In the genomic region with DNA sequence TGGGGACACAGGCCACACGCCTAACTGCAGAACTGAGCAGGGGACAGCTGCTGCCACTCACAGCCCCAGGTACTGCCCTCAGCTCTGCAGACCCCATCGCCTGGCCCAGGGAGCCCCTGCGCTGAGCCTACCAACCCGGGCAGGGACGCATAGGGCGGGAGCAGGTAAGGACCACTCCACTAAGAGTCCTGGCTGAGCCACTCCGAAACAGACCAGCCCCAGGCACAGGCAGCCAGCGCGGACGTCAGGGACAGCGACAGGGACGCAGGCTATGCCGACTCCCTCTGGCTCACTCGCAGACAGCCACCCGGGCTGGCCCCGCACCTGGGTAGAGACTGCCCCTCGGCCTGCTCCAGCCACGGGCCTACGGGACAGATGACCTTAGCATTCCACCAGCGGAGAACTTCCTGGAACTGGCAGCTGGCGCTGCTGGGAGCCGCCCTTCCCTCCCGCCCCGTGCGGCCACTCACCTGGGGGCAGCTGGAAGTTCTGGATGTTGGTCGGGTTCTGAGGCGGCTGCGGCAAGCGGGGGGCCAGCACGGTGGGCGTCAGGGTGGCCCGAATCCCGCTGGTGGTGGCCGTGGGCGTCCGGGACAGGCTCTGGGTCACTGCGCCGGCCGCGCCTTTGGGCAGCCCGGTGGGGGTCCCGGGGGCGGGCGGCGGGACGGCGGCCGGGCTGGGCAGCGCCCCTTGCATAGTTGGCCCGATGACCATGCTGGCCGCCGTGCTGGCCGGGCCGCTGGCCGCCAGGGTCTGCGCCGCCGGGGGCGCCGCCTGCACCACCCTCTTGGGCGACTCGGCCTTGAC, we compare ENCODE assay signal across 1 cellular context.
TF ChIP-seq lines count a peak whose summit lies in the region.

No MANE protein-coding gene starts in this region.

TF ChIP-seq in HepG2, 621 proteins besides CTCF, POLR2A, EP300 and RAD21 (continued from another document and continues in another):
- TF ChIP-seq, protein P1, sequence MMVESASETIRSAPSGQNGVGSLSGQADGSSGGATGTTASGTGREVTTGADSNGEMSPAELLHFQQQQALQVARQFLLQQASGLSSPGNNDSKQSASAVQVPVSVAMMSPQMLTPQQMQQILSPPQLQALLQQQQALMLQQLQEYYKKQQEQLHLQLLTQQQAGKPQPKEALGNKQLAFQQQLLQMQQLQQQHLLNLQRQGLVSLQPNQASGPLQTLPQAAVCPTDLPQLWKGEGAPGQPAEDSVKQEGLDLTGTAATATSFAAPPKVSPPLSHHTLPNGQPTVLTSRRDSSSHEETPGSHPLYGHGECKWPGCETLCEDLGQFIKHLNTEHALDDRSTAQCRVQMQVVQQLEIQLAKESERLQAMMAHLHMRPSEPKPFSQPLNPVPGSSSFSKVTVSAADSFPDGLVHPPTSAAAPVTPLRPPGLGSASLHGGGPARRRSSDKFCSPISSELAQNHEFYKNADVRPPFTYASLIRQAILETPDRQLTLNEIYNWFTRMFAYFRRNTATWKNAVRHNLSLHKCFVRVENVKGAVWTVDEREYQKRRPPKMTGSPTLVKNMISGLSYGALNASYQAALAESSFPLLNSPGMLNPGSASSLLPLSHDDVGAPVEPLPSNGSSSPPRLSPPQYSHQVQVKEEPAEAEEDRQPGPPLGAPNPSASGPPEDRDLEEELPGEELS (CRISPR knock-in tag; IDR thresholded peaks at IDR 0.05): no peak; the same call in 1 of the 2 replicates
- TF ChIP-seq ZNF557 (CRISPR knock-in tag; IDR thresholded peaks at IDR 0.05) (no peak), ZBTB7B (CRISPR knock-in tag; IDR thresholded peaks at IDR 0.05) (peak; percentile 83), TAF1 (CRISPR knock-in tag; IDR thresholded peaks at IDR 0.05) (no peak; the same call in 1 of the 2 replicates), EHMT2 (IDR thresholded peaks at IDR 0.05; ENCODE audit: borderline replicate concordance, low read depth, low read length) (no peak), ZNF709 (CRISPR knock-in tag; IDR thresholded peaks at IDR 0.05) (no peak), ZNF235 (CRISPR knock-in tag; IDR thresholded peaks at IDR 0.05; ENCODE audit: borderline replicate concordance) (peak; percentile 85), ZNF12 (CRISPR knock-in tag; IDR thresholded peaks at IDR 0.05) (no peak), ZNF138 (CRISPR knock-in tag; IDR thresholded peaks at IDR 0.05; ENCODE audit: low read depth) (no peak), ZNF552 (CRISPR knock-in tag; IDR thresholded peaks at IDR 0.05; ENCODE audit: borderline replicate concordance) (no peak), MAFG (CRISPR knock-in tag; IDR thresholded peaks at IDR 0.05) (peak; percentile 56; the same call in 1 of the 2 replicates), ZNF781 (CRISPR knock-in tag; IDR thresholded peaks at IDR 0.05; ENCODE audit: borderline replicate concordance, not compliant biosample characterization) (peak; percentile 86), ZNF777 (CRISPR knock-in tag; IDR thresholded peaks at IDR 0.05) (no peak; the same call in 1 of the 2 replicates), ERF (CRISPR knock-in tag; IDR thresholded peaks at IDR 0.05) (peak; percentile 79), SMC3 (IDR thresholded peaks at IDR 0.05; ENCODE audit: low read length) (no peak; the same call in 1 of the 2 replicates), SMAD3 (CRISPR knock-in tag; IDR thresholded peaks at IDR 0.05) (no peak), NCOA5 (CRISPR knock-in tag; IDR thresholded peaks at IDR 0.05) (no peak), HNRNPUL1 (IDR thresholded peaks at IDR 0.05; ENCODE audit: low read depth, low read length) (no peak), ZNF501 (CRISPR knock-in tag; IDR thresholded peaks at IDR 0.05) (peak; percentile 48; the same call in 1 of the 2 replicates), ZNF180 (CRISPR knock-in tag; IDR thresholded peaks at IDR 0.05; ENCODE audit: borderline replicate concordance, low read depth) (no peak), KAT7 (CRISPR knock-in tag; IDR thresholded peaks at IDR 0.05; ENCODE audit: borderline replicate concordance) (peak; percentile 96), ZNF337 (CRISPR knock-in tag; IDR thresholded peaks at IDR 0.05; ENCODE audit: borderline replicate concordance, low read depth) (0 out of 2 replicates have a peak, but pooled peaks have one; percentile 57), DNMT3B (CRISPR knock-in tag; conservative IDR thresholded peaks at IDR 0.05) (no peak), AHR (CRISPR knock-in tag; IDR thresholded peaks at IDR 0.05) (peak; percentile 53; the same call in 1 of the 2 replicates), NCOA1 (CRISPR knock-in tag; IDR thresholded peaks at IDR 0.05) (no peak), ZNF720 (CRISPR knock-in tag; IDR thresholded peaks at IDR 0.05) (no peak), ZFP36L1 (CRISPR knock-in tag; IDR thresholded peaks at IDR 0.05) (no peak), RBM39 (IDR thresholded peaks at IDR 0.05; ENCODE audit: low read depth, low read length, poor library complexity, severe bottlenecking) (no peak), ZNF746 (CRISPR knock-in tag; IDR thresholded peaks at IDR 0.05) (no peak)
- TF ChIP-seq, protein P2, sequence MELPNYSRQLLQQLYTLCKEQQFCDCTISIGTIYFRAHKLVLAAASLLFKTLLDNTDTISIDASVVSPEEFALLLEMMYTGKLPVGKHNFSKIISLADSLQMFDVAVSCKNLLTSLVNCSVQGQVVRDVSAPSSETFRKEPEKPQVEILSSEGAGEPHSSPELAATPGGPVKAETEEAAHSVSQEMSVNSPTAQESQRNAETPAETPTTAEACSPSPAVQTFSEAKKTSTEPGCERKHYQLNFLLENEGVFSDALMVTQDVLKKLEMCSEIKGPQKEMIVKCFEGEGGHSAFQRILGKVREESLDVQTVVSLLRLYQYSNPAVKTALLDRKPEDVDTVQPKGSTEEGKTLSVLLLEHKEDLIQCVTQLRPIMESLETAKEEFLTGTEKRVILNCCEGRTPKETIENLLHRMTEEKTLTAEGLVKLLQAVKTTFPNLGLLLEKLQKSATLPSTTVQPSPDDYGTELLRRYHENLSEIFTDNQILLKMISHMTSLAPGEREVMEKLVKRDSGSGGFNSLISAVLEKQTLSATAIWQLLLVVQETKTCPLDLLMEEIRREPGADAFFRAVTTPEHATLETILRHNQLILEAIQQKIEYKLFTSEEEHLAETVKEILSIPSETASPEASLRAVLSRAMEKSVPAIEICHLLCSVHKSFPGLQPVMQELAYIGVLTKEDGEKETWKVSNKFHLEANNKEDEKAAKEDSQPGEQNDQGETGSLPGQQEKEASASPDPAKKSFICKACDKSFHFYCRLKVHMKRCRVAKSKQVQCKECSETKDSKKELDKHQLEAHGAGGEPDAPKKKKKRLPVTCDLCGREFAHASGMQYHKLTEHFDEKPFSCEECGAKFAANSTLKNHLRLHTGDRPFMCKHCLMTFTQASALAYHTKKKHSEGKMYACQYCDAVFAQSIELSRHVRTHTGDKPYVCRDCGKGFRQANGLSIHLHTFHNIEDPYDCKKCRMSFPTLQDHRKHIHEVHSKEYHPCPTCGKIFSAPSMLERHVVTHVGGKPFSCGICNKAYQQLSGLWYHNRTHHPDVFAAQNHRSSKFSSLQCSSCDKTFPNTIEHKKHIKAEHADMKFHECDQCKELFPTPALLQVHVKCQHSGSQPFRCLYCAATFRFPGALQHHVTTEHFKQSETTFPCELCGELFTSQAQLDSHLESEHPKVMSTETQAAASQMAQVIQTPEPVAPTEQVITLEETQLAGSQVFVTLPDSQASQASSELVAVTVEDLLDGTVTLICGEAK (IDR thresholded peaks at IDR 0.05): no peak
- TF ChIP-seq, protein P2 (CRISPR knock-in tag; IDR thresholded peaks at IDR 0.05): no peak; the same call in 1 of the 2 replicates
- TF ChIP-seq, protein P3, sequence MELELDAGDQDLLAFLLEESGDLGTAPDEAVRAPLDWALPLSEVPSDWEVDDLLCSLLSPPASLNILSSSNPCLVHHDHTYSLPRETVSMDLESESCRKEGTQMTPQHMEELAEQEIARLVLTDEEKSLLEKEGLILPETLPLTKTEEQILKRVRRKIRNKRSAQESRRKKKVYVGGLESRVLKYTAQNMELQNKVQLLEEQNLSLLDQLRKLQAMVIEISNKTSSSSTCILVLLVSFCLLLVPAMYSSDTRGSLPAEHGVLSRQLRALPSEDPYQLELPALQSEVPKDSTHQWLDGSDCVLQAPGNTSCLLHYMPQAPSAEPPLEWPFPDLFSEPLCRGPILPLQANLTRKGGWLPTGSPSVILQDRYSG (CRISPR knock-in tag; IDR thresholded peaks at IDR 0.05): no peak
- TF ChIP-seq, protein P4, sequence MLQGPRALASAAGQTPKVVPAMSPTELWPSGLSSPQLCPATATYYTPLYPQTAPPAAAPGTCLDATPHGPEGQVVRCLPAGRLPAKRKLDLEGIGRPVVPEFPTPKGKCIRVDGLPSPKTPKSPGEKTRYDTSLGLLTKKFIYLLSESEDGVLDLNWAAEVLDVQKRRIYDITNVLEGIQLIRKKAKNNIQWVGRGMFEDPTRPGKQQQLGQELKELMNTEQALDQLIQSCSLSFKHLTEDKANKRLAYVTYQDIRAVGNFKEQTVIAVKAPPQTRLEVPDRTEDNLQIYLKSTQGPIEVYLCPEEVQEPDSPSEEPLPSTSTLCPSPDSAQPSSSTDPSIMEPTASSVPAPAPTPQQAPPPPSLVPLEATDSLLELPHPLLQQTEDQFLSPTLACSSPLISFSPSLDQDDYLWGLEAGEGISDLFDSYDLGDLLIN (CRISPR knock-in tag; IDR thresholded peaks at IDR 0.05; ENCODE audit: borderline replicate concordance): peak; percentile 77; the same call in 1 of the 2 replicates
- TF ChIP-seq, protein P5, sequence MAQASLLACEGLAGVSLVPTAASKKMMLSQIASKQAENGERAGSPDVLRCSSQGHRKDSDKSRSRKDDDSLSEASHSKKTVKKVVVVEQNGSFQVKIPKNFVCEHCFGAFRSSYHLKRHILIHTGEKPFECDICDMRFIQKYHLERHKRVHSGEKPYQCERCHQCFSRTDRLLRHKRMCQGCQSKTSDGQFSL (CRISPR knock-in tag; IDR thresholded peaks at IDR 0.05): no peak
- TF ChIP-seq, protein P6, sequence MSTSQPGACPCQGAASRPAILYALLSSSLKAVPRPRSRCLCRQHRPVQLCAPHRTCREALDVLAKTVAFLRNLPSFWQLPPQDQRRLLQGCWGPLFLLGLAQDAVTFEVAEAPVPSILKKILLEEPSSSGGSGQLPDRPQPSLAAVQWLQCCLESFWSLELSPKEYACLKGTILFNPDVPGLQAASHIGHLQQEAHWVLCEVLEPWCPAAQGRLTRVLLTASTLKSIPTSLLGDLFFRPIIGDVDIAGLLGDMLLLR (CRISPR knock-in tag; IDR thresholded peaks at IDR 0.05): peak; percentile 73
- TF ChIP-seq, protein P7, sequence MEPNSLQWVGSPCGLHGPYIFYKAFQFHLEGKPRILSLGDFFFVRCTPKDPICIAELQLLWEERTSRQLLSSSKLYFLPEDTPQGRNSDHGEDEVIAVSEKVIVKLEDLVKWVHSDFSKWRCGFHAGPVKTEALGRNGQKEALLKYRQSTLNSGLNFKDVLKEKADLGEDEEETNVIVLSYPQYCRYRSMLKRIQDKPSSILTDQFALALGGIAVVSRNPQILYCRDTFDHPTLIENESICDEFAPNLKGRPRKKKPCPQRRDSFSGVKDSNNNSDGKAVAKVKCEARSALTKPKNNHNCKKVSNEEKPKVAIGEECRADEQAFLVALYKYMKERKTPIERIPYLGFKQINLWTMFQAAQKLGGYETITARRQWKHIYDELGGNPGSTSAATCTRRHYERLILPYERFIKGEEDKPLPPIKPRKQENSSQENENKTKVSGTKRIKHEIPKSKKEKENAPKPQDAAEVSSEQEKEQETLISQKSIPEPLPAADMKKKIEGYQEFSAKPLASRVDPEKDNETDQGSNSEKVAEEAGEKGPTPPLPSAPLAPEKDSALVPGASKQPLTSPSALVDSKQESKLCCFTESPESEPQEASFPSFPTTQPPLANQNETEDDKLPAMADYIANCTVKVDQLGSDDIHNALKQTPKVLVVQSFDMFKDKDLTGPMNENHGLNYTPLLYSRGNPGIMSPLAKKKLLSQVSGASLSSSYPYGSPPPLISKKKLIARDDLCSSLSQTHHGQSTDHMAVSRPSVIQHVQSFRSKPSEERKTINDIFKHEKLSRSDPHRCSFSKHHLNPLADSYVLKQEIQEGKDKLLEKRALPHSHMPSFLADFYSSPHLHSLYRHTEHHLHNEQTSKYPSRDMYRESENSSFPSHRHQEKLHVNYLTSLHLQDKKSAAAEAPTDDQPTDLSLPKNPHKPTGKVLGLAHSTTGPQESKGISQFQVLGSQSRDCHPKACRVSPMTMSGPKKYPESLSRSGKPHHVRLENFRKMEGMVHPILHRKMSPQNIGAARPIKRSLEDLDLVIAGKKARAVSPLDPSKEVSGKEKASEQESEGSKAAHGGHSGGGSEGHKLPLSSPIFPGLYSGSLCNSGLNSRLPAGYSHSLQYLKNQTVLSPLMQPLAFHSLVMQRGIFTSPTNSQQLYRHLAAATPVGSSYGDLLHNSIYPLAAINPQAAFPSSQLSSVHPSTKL (CRISPR knock-in tag; IDR thresholded peaks at IDR 0.05): peak; percentile 67; the same call in 1 of the 2 replicates
- TF ChIP-seq, protein P8, sequence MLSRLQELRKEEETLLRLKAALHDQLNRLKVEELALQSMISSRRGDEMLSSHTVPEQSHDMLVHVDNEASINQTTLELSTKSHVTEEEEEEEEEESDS (CRISPR knock-in tag; IDR thresholded peaks at IDR 0.05; ENCODE audit: borderline replicate concordance): 0 out of 2 replicates have a peak, but pooled peaks have one; percentile 56
